Comparison of ENCODE assay signal across 24 cellular contexts in genomic region chr1:205547932-205548827, GRCh38. TPM values are rescaled to one million over a fixed set of nuclear protein-coding genes. Genes with fewer than 3 reads are reported as not detected.
DNase-seq lines count a peak whose midpoint lies in the region; ATAC-seq, FAIRE-seq and TF ChIP-seq lines count a peak whose summit lies in the region.
"Had no signal": no experiment of that assay in that cellular context is flagged by ENCODE, and none has a peak within 500 bp of the region (broad histone marks: within the 10 kb centered on the region; RNA-seq: fewer than 3 reads in every experiment).

No MANE protein-coding gene starts in this region.

- peak; percentile 52 for DNase-seq in D341Med (ENCODE audit: low spot score)
- DNase-seq in H9 = peak; percentile 29
- no peak for DNase-seq in K562 (ENCODE audit: extremely low read depth in 1 of 4, low spot score in 3 of 4)
- peak; percentile 63 for DNase-seq in osteocyte (ENCODE audit: extremely low spot score, unreplicated experiment)
- no peak for DNase-seq in hepatic stellate cell (ENCODE audit: low spot score)
- DNase-seq in activated CD4-positive, alpha-beta T cell treated with anti-CD3 and anti-CD28 coated beads, Interleukin-2, amount 50 U/mL, for 1 hour = no peak
- DNase-seq in activated gamma-delta T cell (lab: John Stamatoyannopoulos, UW) = no peak
- DNase-seq: ACHN; activated CD4-positive, CD25-positive, alpha-beta regulatory T cell; activated naive CD8-positive, alpha-beta T cell treated with anti-CD3 and anti-CD28 coated beads, Interleukin-2, amount 10 ng/mL, durations not matched to agents 7 days and 5 days; body of pancreas; GDM1; KG1; mesenchymal stem cell; NCI-H1694 treated with DMSO at 0.1 percent for 48 hours; NCI-H2227 treated with DMSO at 0.1 percent for 48 hours; PC-3; SJCRH30; T-helper 2 cell had no signal

- no peak overlapping the region for H3K14ac ChIP-seq in H9 (ENCODE audit: insufficient read depth, low read length)

- no peak overlapping the region for H3T11ph ChIP-seq in H9 (ENCODE audit: low read length)

- CTCF ChIA-PET in K562 (lab: Yijun Ruan, JAX; ENCODE audit: low intra/inter-chr PET ratio) = no interaction called here

- H3K23me2 ChIP-seq in H9 (ENCODE audit: insufficient read length, low read depth, low read length, poor library complexity, severe bottlenecking) = peaks cover 2% of the 10 kb centered on the region

- H3K4me1 ChIP-seq in H9 (ENCODE audit: insufficient read depth, low read length) = no peaks in the 10 kb centered on the region; the same call in 1 of the 2 replicates
- peaks cover 0 to 5% of the 10 kb centered on the region in 2 experiments; a peak in 3 of 5 replicates for H3K4me1 ChIP-seq in K562 (replicated peaks in 1 of 2; ENCODE audit: control insufficient read depth in 2 of 2, insufficient read depth in 2 of 2, low read length in 2 of 2)
- H3K4me1 ChIP-seq: body of pancreas, SJCRH30 had no signal

- no peak overlapping the region for H2BK5ac ChIP-seq in H9 (ENCODE audit: insufficient read length, low read length)

- peaks cover 13 to 28% of the 10 kb centered on the region in 2 experiments for H3K4me1 Mint-ChIP-seq in H9
- H3K4me1 Mint-ChIP-seq in osteocyte (ENCODE audit: unreplicated experiment) = peaks cover 6% of the 10 kb centered on the region
- H3K4me1 Mint-ChIP-seq: activated T-helper 17 cell treated with anti-CD3 and anti-CD28 coated beads, Interleukin-2, amount 50 U/mL, for 72 hours had no signal

- H2BK20ac ChIP-seq in H9 (ENCODE audit: low read depth, low read length, poor library complexity, severe bottlenecking) = no peak overlapping the region

- 0 out of 3 replicates have a peak, but pooled peaks have one; percentile 13 for TF ChIP-seq CTCF in H9 (conservative IDR thresholded peaks at IDR 0.05)
- TF ChIP-seq CTCF in K562 (IDR thresholded peaks at IDR 0.05 in 2 of 3, conservative IDR thresholded peaks at IDR 0.05 in 1 of 3; ENCODE audit: insufficient read depth in 2 of 3, low read depth in 1 of 3, low read length in 3 of 3) = peak; percentile 29 to 37 (median 34); a peak in 3 of 6 replicates
- no peak for TF ChIP-seq CTCF in osteocyte (IDR thresholded peaks at IDR 0.05)

- no peak overlapping the region for H3K4me3 ChIP-seq in K562
- H3K4me3 ChIP-seq: body of pancreas, SJCRH30 had no signal

- intact Hi-C loops in K562 (cut with micrococcal nuclease) = no loop called here

- H3K4ac ChIP-seq in H9 (ENCODE audit: low read depth, low read length) = no peak overlapping the region

- H3K9ac ChIP-seq in H9 (ENCODE audit: extremely low read depth, insufficient read length, low read length) = no peak overlapping the region
- no peak overlapping the region for H3K9ac ChIP-seq in K562 (ENCODE audit: insufficient read depth in 1 of 2, low read depth in 2 of 2, low read length in 2 of 2)

- no TSS peak for BruUV-seq in K562 (replicated peaks; lab: Mats Ljungman, UMichigan)

- no peaks in the 10 kb centered on the region; a peak in 1 of 5 replicates for H3K9me3 Mint-ChIP-seq in H9
- no peaks in the 10 kb centered on the region for H3K9me3 Mint-ChIP-seq in osteocyte (ENCODE audit: unreplicated experiment)
- H3K9me3 Mint-ChIP-seq: activated naive CD8-positive, alpha-beta T cell treated with anti-CD3 and anti-CD28 coated beads, Interleukin-2, amount 10 ng/mL, durations not matched to agents 7 days and 5 days; activated T-helper 17 cell treated with anti-CD3 and anti-CD28 coated beads, Interleukin-2, amount 50 U/mL, for 72 hours; nephron had no signal

- no peaks in the 10 kb centered on the region for H3K36me3 ChIP-seq in K562 (ENCODE audit: control insufficient read depth, insufficient read depth, low read length)
- H3K36me3 ChIP-seq: SJCRH30 had no signal

- H3K4me2 ChIP-seq in H9 (ENCODE audit: insufficient read depth, insufficient read length, low read length) (no peak overlapping the region), K562 (ENCODE audit: insufficient read depth, low read length) (no peak overlapping the region)

- peak; percentile 15; the same call in 1 of the 3 replicates for ATAC-seq in K562
- ATAC-seq in GM19452 (IDR thresholded peaks at IDR 0.05; ENCODE audit: unreplicated experiment) = no peak
- ATAC-seq: activated T-helper 17 cell treated with anti-CD3 and anti-CD28 coated beads, Interleukin-2, amount 50 U/mL, for 72 hours; body of pancreas; PC-3 had no signal

- H2AK5ac ChIP-seq in H9 (ENCODE audit: insufficient read length, low read length) = no peak overlapping the region

- H3K27me3 ChIP-seq in H9 (ENCODE audit: insufficient read depth, low read length) (no peaks in the 10 kb centered on the region), K562 (ENCODE audit: control insufficient read depth in 2 of 2, insufficient read depth in 2 of 2, low read length in 2 of 2) (peaks cover 10 to 37% of the 10 kb centered on the region in 2 experiments; a peak in 4 of 5 replicates)
- H3K27me3 ChIP-seq: body of pancreas had no signal

- H3K79me2 ChIP-seq in H9 (ENCODE audit: insufficient read depth, low read length) (no peaks in the 10 kb centered on the region), K562 (ENCODE audit: control insufficient read depth, insufficient read depth, low read length) (no peaks in the 10 kb centered on the region)

- WGBS in H9 (ENCODE audit: extremely low coverage, insufficient read length, low lambda C conversion rate) = no CpG with 5 or more reads among the region's 15 CpGs
- 2% methylated on average over 15 of the region's 15 CpGs for WGBS in K562 (ENCODE audit: insufficient coverage, low coverage, missing lambda C conversion rate)

- no peaks in the 10 kb centered on the region for H3K79me1 ChIP-seq in H9 (ENCODE audit: insufficient read depth, low read depth, low read length, poor library complexity, severe bottlenecking)

- no peak overlapping the region for H2BK12ac ChIP-seq in H9 (ENCODE audit: insufficient read length, low read depth, low read length)

- no peaks in the 10 kb centered on the region for H3K9me3 ChIP-seq in H9 (ENCODE audit: control insufficient read depth, low read depth, low read length)
- H3K9me3 ChIP-seq in K562 (replicated peaks; ENCODE audit: control insufficient read depth, insufficient read depth, low read depth, low read length) = no peaks in the 10 kb centered on the region
- H3K9me3 ChIP-seq: body of pancreas, SJCRH30 had no signal

- peaks cover 0 to 3% (median 0%) of the 10 kb centered on the region in 3 experiments; a peak in 1 of 7 replicates for H3K36me3 Mint-ChIP-seq in H9 (ENCODE audit: insufficient read depth in 1 of 3, low read depth in 3 of 3)
- no peaks in the 10 kb centered on the region for H3K36me3 Mint-ChIP-seq in osteocyte (ENCODE audit: unreplicated experiment)
- H3K36me3 Mint-ChIP-seq: activated naive CD8-positive, alpha-beta T cell treated with anti-CD3 and anti-CD28 coated beads, Interleukin-2, amount 10 ng/mL, durations not matched to agents 7 days and 5 days had no signal

- H3K27me3 Mint-ChIP-seq in H9 (ENCODE audit: low read depth) = peaks cover 38% of the 10 kb centered on the region
- peaks cover 48% of the 10 kb centered on the region for H3K27me3 Mint-ChIP-seq in osteocyte (ENCODE audit: unreplicated experiment)

- POLR2A ChIA-PET in K562 (lab: Yijun Ruan, JAX) = interaction anchor here (0.5 to 0.6 kb wide), 2 partner anchors 16 to 92 kb away, joined by 3 read pairs; no protein-coding TSS in a partner anchor

- peak in 1 of 2 experiments; percentile 28; a peak in 1 of 4 replicates for TF ChIP-seq RAD21 in K562 (CRISPR knock-in tag; conservative IDR thresholded peaks at IDR 0.05 in 1 of 2, IDR thresholded peaks at IDR 0.05 in 1 of 2)

- H3K18ac ChIP-seq in H9 (ENCODE audit: insufficient read length, low read depth, low read length) = no peak overlapping the region

- H3K27ac Mint-ChIP-seq in H9 (no peak overlapping the region), osteocyte (ENCODE audit: unreplicated experiment) (no peak overlapping the region)
- H3K27ac Mint-ChIP-seq: activated naive CD8-positive, alpha-beta T cell treated with anti-CD3 and anti-CD28 coated beads, Interleukin-2, amount 10 ng/mL, durations not matched to agents 7 days and 5 days; activated T-helper 17 cell treated with anti-CD3 and anti-CD28 coated beads, Interleukin-2, amount 50 U/mL, for 72 hours; nephron had no signal

- no peaks in the 10 kb centered on the region for H3K9me1 ChIP-seq in K562 (ENCODE audit: control insufficient read depth, insufficient read depth, low read length)

- TF ChIP-seq EP300 in K562 (IDR thresholded peaks at IDR 0.05; ENCODE audit: low read length) = no peak

- no peak overlapping the region for H3K4me3 Mint-ChIP-seq in H9
- no peak overlapping the region for H3K4me3 Mint-ChIP-seq in osteocyte (ENCODE audit: unreplicated experiment)
- H3K4me3 Mint-ChIP-seq: activated naive CD8-positive, alpha-beta T cell treated with anti-CD3 and anti-CD28 coated beads, Interleukin-2, amount 10 ng/mL, durations not matched to agents 7 days and 5 days; activated T-helper 17 cell treated with anti-CD3 and anti-CD28 coated beads, Interleukin-2, amount 50 U/mL, for 72 hours; nephron had no signal

- no peak overlapping the region for H4K5ac ChIP-seq in H9 (ENCODE audit: insufficient read length, low read depth, low read length)

- no peaks in the 10 kb centered on the region for H4K20me1 ChIP-seq in H9 (ENCODE audit: control insufficient read depth, insufficient read depth, insufficient read length)
- H4K20me1 ChIP-seq in K562 (replicated peaks; ENCODE audit: control insufficient read depth, insufficient read depth, low read length) = no peaks in the 10 kb centered on the region

- in situ Hi-C loops in K562 (cut with MboI) = no loop called here

- H3K23ac ChIP-seq in H9 (ENCODE audit: insufficient read length, low read depth, low read length) = no peak overlapping the region

- FAIRE-seq in K562 (lab: Jason Lieb, UNC) = no peak
- FAIRE-seq: D721Med, urothelium cell line had no signal

- H2BK15ac ChIP-seq in H9 (ENCODE audit: low read depth, low read length) = no peak overlapping the region

- H3K56ac ChIP-seq in H9 (ENCODE audit: insufficient read length, low read depth, low read length) = no peak overlapping the region

- no peak overlapping the region for H4K8ac ChIP-seq in H9 (replicated peaks; ENCODE audit: insufficient read length, low read depth, low read length)

- H2AFZ ChIP-seq in H9 (ENCODE audit: low read length) = no peak overlapping the region
- no peak overlapping the region for H2AFZ ChIP-seq in K562 (ENCODE audit: low read depth, low read length)

- TF ChIP-seq POLR2A in K562 (conservative IDR thresholded peaks at IDR 0.05) = no peak

- H3K27ac ChIP-seq in H9 (ENCODE audit: insufficient read length, low read depth, low read length) = no peak overlapping the region
- H3K27ac ChIP-seq in K562 (ENCODE audit: extremely low read depth, low read depth, low read length) = no peak overlapping the region
- H3K27ac ChIP-seq: body of pancreas, SJCRH30 had no signal

- H4K91ac ChIP-seq in H9 (ENCODE audit: insufficient read length, low read depth, low read length) = no peak overlapping the region

- H2BK120ac ChIP-seq in H9 (ENCODE audit: low read depth, low read length, poor library complexity, severe bottlenecking) = no peak overlapping the region

RNA-seq across cellular contexts. Expression of gene CDK18, which starts 43.7 kb away (rescaled TPM):
- 34.6 and 38.5 TPM in 2 replicates for total RNA-seq in H9 (2021)
- 0.63 and 3.1 TPM in 2 replicates for total RNA-seq in K562 (2011; cell fraction: chromatin; rRNA removed; ENCODE audit: low replicate concordance)
- 0.92 and 1.2 TPM in 2 replicates for total RNA-seq in K562 (2011; cell fraction: nucleolus; rRNA removed)
- 1.0 and 1.7 TPM in 2 replicates for total RNA-seq in K562 (2011; cell fraction: nucleoplasm; rRNA removed)
- total RNA-seq in K562 (2014; rRNA removed) = 0.05 TPM in 1 of 2 replicates, not detected in the other
- total RNA-seq in K562 (2014; rRNA removed; fragmentation: Illumina TruSeq; extraction: Trizol) = 0.07 TPM in 1 of 2 replicates, not detected in the other
- 0.23 and 0.69 TPM in 2 replicates for total RNA-seq in K562 (2015; rRNA removed; fragmentation: Illumina TruSeq; extraction: Trizol)
- total RNA-seq in K562 (2021) = 0.34 and 0.44 TPM in 2 replicates
- polyA plus RNA-seq in K562 (2011; rRNA removed) = 0.17 and 0.20 TPM in 2 replicates
- 0.06 and 0.25 TPM in 2 replicates for polyA plus RNA-seq in K562 (2011; cell fraction: cytosol; rRNA removed)
- polyA plus RNA-seq in K562 (2011; cell fraction: nucleus; rRNA removed) = 0.51 and 1.9 TPM in 2 replicates
- polyA plus RNA-seq in K562 (2012) = 0.46 and 1.4 TPM in 2 replicates
- polyA plus RNA-seq in K562 (2014; fragmentation: Illumina TruSeq; extraction: Trizol) = 0.51 and 0.61 TPM in 2 replicates
- polyA plus RNA-seq in K562 (2014; fragmentation: Nextera tagmentation; extraction: Ambion mirVana) = not detected
- 0.08 and 0.19 TPM in 2 replicates for polyA plus RNA-seq in K562 (2014; rRNA removed)
- polyA minus RNA-seq in K562 (2011; rRNA and poly(A)+ RNA removed) = 0.18 and 0.28 TPM in 2 replicates
- not detected in 2 replicates for polyA minus RNA-seq in K562 (2011; cell fraction: cytosol; rRNA and poly(A)+ RNA removed)
- polyA minus RNA-seq in K562 (2011; cell fraction: nucleus; rRNA and poly(A)+ RNA removed) = 0.56 and 1.6 TPM in 2 replicates
- 3.0 and 4.5 TPM in 2 replicates for total RNA-seq in osteocyte

Comparison
In these comparisons a context has a peak if more than half of its experiments do, and no peak if none do; other contexts are left out.
1. DNase-seq: peak in D341Med (single experiment), H9 (single experiment) and osteocyte (single experiment); none in K562 (0 of 4), hepatic stellate cell (single experiment), activated CD4-positive, alpha-beta T cell treated with anti-CD3 and anti-CD28 coated beads, Interleukin-2, amount 50 U/mL, for 1 hour (single experiment) and activated gamma-delta T cell (single experiment).